Comparison of ENCODE assay signal across 8 cellular contexts in genomic region chr10:114458955-114459354, GRCh38. TPM values are rescaled to one million over a fixed set of nuclear protein-coding genes. Genes with fewer than 3 reads are reported as not detected.
DNase-seq lines count a peak whose midpoint lies in the region; ATAC-seq, FAIRE-seq and TF ChIP-seq lines count a peak whose summit lies in the region.
"Had no signal": no experiment of that assay in that cellular context is flagged by ENCODE, and none has a peak within 500 bp of the region (broad histone marks: within the 10 kb centered on the region; RNA-seq: fewer than 3 reads in every experiment).

No MANE protein-coding gene starts in this region.

- H3K4me1 ChIP-seq in GM23338 (ENCODE audit: insufficient read depth) (no peaks in the 10 kb centered on the region), Panc1 (ENCODE audit: control insufficient read depth, insufficient read depth, low read length) (no peaks in the 10 kb centered on the region), endothelial cell of umbilical vein (ENCODE audit: control insufficient read depth, extremely low read depth, insufficient read depth, low read length) (no peaks in the 10 kb centered on the region), osteoblast (ENCODE audit: insufficient read depth, low read length) (no peaks in the 10 kb centered on the region)

- no peaks in the 10 kb centered on the region for H3F3A ChIP-seq in GM23338 (replicated peaks; ENCODE audit: low read depth)

- in situ Hi-C loops in Panc1 (cut with HindIII; ENCODE audit: low pct_unique_long_range_greater_than_20kb, low sequenced_read_pairs), result no loop called here

- H3K9ac ChIP-seq in endothelial cell of umbilical vein (replicated peaks; ENCODE audit: extremely low read depth, insufficient read depth, low read length), result no peak overlapping the region

- DNase-seq in EL, result peak; percentile 44
- peak; percentile 85 for DNase-seq in GM23338 (ENCODE audit: low spot score)
- DNase-seq in Panc1 (ENCODE audit: low read depth, low spot score), result no peak
- DNase-seq in endothelial cell of umbilical vein (ENCODE audit: low read depth, low spot score), result peak; percentile 39
- DNase-seq in osteoblast (ENCODE audit: insufficient read length, low spot score, missing footprints), result no peak
- DNase-seq in NCI-H2171 (lab: John Stamatoyannopoulos, UW), result no peak
- no peak for DNase-seq in HCEC 1CT

- ATAC-seq in GM23338 (peak; percentile 97), Panc1 (peak; percentile 82)

- dilution Hi-C loops in endothelial cell of umbilical vein (cut with MboI; ENCODE audit: extremely low pct_ligation_motif_present, low sequenced_read_pairs), result no loop called here

- no peaks in the 10 kb centered on the region for H3K9me3 Mint-ChIP-seq in GM23338
- H3K9me3 Mint-ChIP-seq: T-cell had no signal

- H3K4me3 Mint-ChIP-seq in GM23338, result no peak overlapping the region
- H3K4me3 Mint-ChIP-seq: T-cell had no signal

- H3K27ac Mint-ChIP-seq in GM23338, result no peak overlapping the region
- H3K27ac Mint-ChIP-seq: T-cell had no signal

- TF ChIP-seq POLR2A in endothelial cell of umbilical vein (IDR thresholded peaks at IDR 0.05; ENCODE audit: low read depth, low read length), result no peak

- peaks cover 10% of the 10 kb centered on the region; the same call in 2 of the 3 replicates for H3K36me3 Mint-ChIP-seq in GM23338 (ENCODE audit: low read depth)

- FAIRE-seq in endothelial cell of umbilical vein (lab: Jason Lieb, UNC), result peak; percentile 28

- peaks cover 5% of the 10 kb centered on the region; the same call in 2 of the 3 replicates for H3K4me1 Mint-ChIP-seq in GM23338

- H3K4me2 ChIP-seq in GM23338, result no peak overlapping the region
- H3K4me2 ChIP-seq in endothelial cell of umbilical vein (ENCODE audit: insufficient read depth, low read length), result no peak overlapping the region
- no peak overlapping the region for H3K4me2 ChIP-seq in osteoblast (ENCODE audit: insufficient read depth, low read length)

- intact Hi-C loops in Panc1 (cut with micrococcal nuclease; ENCODE audit: unreplicated experiment) (no loop called here), endothelial cell of umbilical vein (cut with micrococcal nuclease) (loop anchor here (1.0 kb wide), 1 partner anchor 155 kb away; no protein-coding TSS in a partner anchor)

- H3K9me1 ChIP-seq in endothelial cell of umbilical vein (replicated peaks; ENCODE audit: control insufficient read depth, extremely low read depth, insufficient read depth, low read length), result no peaks in the 10 kb centered on the region

- H3K27me3 ChIP-seq in GM23338 (ENCODE audit: insufficient read depth) (no peaks in the 10 kb centered on the region), Panc1 (ENCODE audit: control insufficient read depth, insufficient read depth, low read length) (no peaks in the 10 kb centered on the region), endothelial cell of umbilical vein (ENCODE audit: control insufficient read depth in 2 of 2, insufficient read depth in 2 of 2, low read length in 2 of 2) (no peaks in the 10 kb centered on the region), osteoblast (ENCODE audit: insufficient read depth, low read length) (no peaks in the 10 kb centered on the region)

- H3K36me3 ChIP-seq in GM23338 (ENCODE audit: insufficient read depth) (no peaks in the 10 kb centered on the region), Panc1 (ENCODE audit: control insufficient read depth, insufficient read depth, low read length) (peaks cover 5% of the 10 kb centered on the region; the same call in 1 of the 2 replicates), endothelial cell of umbilical vein (ENCODE audit: control insufficient read depth in 2 of 2, extremely low read depth in 1 of 2, insufficient read depth in 2 of 2, low read length in 2 of 2) (peaks cover 0 to 25% of the 10 kb centered on the region in 2 experiments), osteoblast (ENCODE audit: insufficient read depth, low read length) (no peaks in the 10 kb centered on the region)

- TF ChIP-seq CTCF in GM23338 (conservative IDR thresholded peaks at IDR 0.05; ENCODE audit: low read depth in 2 of 2) (peak; percentile 88 to 90), Panc1 (IDR thresholded peaks at IDR 0.05) (peak; percentile 76), endothelial cell of umbilical vein (IDR thresholded peaks at IDR 0.05; ENCODE audit: extremely low read depth in 1 of 2, insufficient read depth in 1 of 2, low read depth in 1 of 2, low read length in 2 of 2) (peak; percentile 32 to 37), osteoblast (IDR thresholded peaks at IDR 0.05; ENCODE audit: extremely low read depth, low read depth, low read length) (peak; percentile 19)

- no peaks in the 10 kb centered on the region for H3K9me2 ChIP-seq in GM23338 (ENCODE audit: insufficient read depth)

- no peak overlapping the region for H3K27ac ChIP-seq in GM23338 (ENCODE audit: low read depth)
- no peak overlapping the region for H3K27ac ChIP-seq in Panc1 (ENCODE audit: low read length)
- H3K27ac ChIP-seq in endothelial cell of umbilical vein (ENCODE audit: insufficient read depth, low read depth, low read length), result no peak overlapping the region
- H3K27ac ChIP-seq in osteoblast (ENCODE audit: low read depth, low read length), result no peak overlapping the region

- H4K20me1 ChIP-seq in GM23338 (replicated peaks; ENCODE audit: insufficient read depth) (no peaks in the 10 kb centered on the region), endothelial cell of umbilical vein (replicated peaks; ENCODE audit: control insufficient read depth, extremely low read depth, insufficient read depth, low read length) (no peaks in the 10 kb centered on the region), osteoblast (ENCODE audit: insufficient read depth, low read length) (no peaks in the 10 kb centered on the region)

- H3K4me3 ChIP-seq in GM23338, result no peak overlapping the region
- H3K4me3 ChIP-seq in Panc1 (ENCODE audit: low read depth in 2 of 2, low read length in 2 of 2), result no peak overlapping the region
- H3K4me3 ChIP-seq in endothelial cell of umbilical vein (replicated peaks in 1 of 3; ENCODE audit: insufficient read depth in 1 of 3, low read depth in 1 of 3, low read length in 3 of 3), result no peak overlapping the region
- H3K4me3 ChIP-seq in osteoblast (ENCODE audit: insufficient read depth, low read length), result no peak overlapping the region

- H3K79me2 ChIP-seq in GM23338 (replicated peaks; ENCODE audit: insufficient read depth) (no peaks in the 10 kb centered on the region), endothelial cell of umbilical vein (ENCODE audit: control insufficient read depth, insufficient read depth, low read length) (no peaks in the 10 kb centered on the region), osteoblast (ENCODE audit: insufficient read depth, low read length) (no peaks in the 10 kb centered on the region)

- H3K9me3 ChIP-seq in Panc1 (ENCODE audit: control insufficient read depth, insufficient read depth, low read depth, low read length) (no peaks in the 10 kb centered on the region), endothelial cell of umbilical vein (replicated peaks; ENCODE audit: control insufficient read depth, insufficient read depth, low read length) (no peaks in the 10 kb centered on the region), osteoblast (ENCODE audit: low read depth, low read length) (no peaks in the 10 kb centered on the region)

- POLR2A ChIA-PET in Panc1 (lab: Charles Lee) (no interaction called here), endothelial cell of umbilical vein (lab: Charles Lee) (no interaction called here)

- no peaks in the 10 kb centered on the region for H3K27me3 Mint-ChIP-seq in GM23338 (ENCODE audit: insufficient read depth, low read depth, poor library complexity)
- H3K27me3 Mint-ChIP-seq: T-cell had no signal

- no peak overlapping the region; the same call in 1 of the 2 replicates for H2AFZ ChIP-seq in GM23338
- H2AFZ ChIP-seq in endothelial cell of umbilical vein (ENCODE audit: low read depth, low read length), result no peak overlapping the region
- no peak overlapping the region for H2AFZ ChIP-seq in osteoblast (ENCODE audit: low read length)

- CTCF ChIA-PET in Panc1 (lab: Charles Lee), result interaction anchor here (1.9 kb wide), 1 partner anchor 155 kb away, joined by 9 read pairs; no protein-coding TSS in a partner anchor
- CTCF ChIA-PET in endothelial cell of umbilical vein (lab: Charles Lee), result interaction anchor here (0.6 to 12.2 kb wide), 15 partner anchors 10 to 169 kb away, joined by 3 to 124 read pairs (median 5); no protein-coding TSS in a partner anchor

- BruUV-seq in Panc1 (replicated peaks; lab: Mats Ljungman, UMichigan), result no TSS peak
- no TSS peak for BruUV-seq in endothelial cell of umbilical vein (replicated peaks; lab: Mats Ljungman, UMichigan)

TF ChIP-seq in endothelial cell of umbilical vein, 7 proteins besides CTCF, POLR2A, EP300 and RAD21:
- no peak for TF ChIP-seq EZH2 (IDR thresholded peaks at IDR 0.05; ENCODE audit: borderline replicate concordance, low read depth, low read length, severe bottlenecking)
- TF ChIP-seq MYC (IDR thresholded peaks at IDR 0.05; ENCODE audit: low read depth, low read length), result no peak
- no peak for TF ChIP-seq POLR2AphosphoS5 (IDR thresholded peaks at IDR 0.05; ENCODE audit: insufficient read depth, low read depth, low read length)
- TF ChIP-seq MAX (IDR thresholded peaks at IDR 0.05; ENCODE audit: insufficient read depth, insufficient read length), result no peak
- no peak for TF ChIP-seq JUN (IDR thresholded peaks at IDR 0.05; ENCODE audit: borderline replicate concordance, insufficient read depth, insufficient read length, low read depth)
- no peak for TF ChIP-seq FOS (IDR thresholded peaks at IDR 0.05; ENCODE audit: borderline replicate concordance, insufficient read depth, low read length)
- TF ChIP-seq GATA2 (IDR thresholded peaks at IDR 0.05; ENCODE audit: insufficient read depth, insufficient read length, low read depth, low read length), result no peak

RNA-seq across cellular contexts. Expression of gene AFAP1L2, which starts 54.7 kb away (rescaled TPM):
- 6.5 and 7.3 TPM in 2 replicates for total RNA-seq in GM23338 (2014; rRNA removed; shearing (Covaris generic))
- polyA plus RNA-seq in GM23338 (2016; fragmentation: Nextera tagmentation; extraction: Ambion mirVana), result 2.3 TPM in 2 replicates
- 170 TPM for total RNA-seq in Panc1 (2021; ENCODE audit: unreplicated experiment)
- polyA plus RNA-seq in Panc1 (2012; ENCODE audit: insufficient read length), result 113 TPM
- 1.6 and 4.1 TPM in 2 replicates for total RNA-seq in endothelial cell of umbilical vein
- 0.53 and 0.90 TPM in 2 replicates for polyA plus RNA-seq in endothelial cell of umbilical vein
- polyA plus RNA-seq in endothelial cell of umbilical vein (2011; cell fraction: cytosol; rRNA removed), result 0.52 and 0.63 TPM in 2 replicates
- polyA plus RNA-seq in endothelial cell of umbilical vein (2011; cell fraction: nucleus; rRNA removed), result 2.1 and 2.2 TPM in 2 replicates
- polyA plus RNA-seq in endothelial cell of umbilical vein (2012), result 0.05 TPM in 2 replicates
- polyA minus RNA-seq in endothelial cell of umbilical vein, result 0.59 and 0.75 TPM in 2 replicates
- not detected for polyA minus RNA-seq in endothelial cell of umbilical vein (2011; cell fraction: cytosol; rRNA and poly(A)+ RNA removed)
- 0.91 and 1.2 TPM in 2 replicates for polyA minus RNA-seq in endothelial cell of umbilical vein (2011; cell fraction: nucleus; rRNA and poly(A)+ RNA removed)
- total RNA-seq in osteoblast, result 0.36 TPM in 1 of 2 replicates, not detected in the other

Comparison
In these comparisons a context has a peak if more than half of its experiments do, and no peak if none do; other contexts are left out.
1. DNase-seq: peak in EL (single experiment), GM23338 (single experiment) and endothelial cell of umbilical vein (single experiment); none in Panc1 (single experiment), osteoblast (single experiment), NCI-H2171 (single experiment) and HCEC 1CT (single experiment).
2. CTCF ChIP-seq: peak in every context shown above with its lines; median percentile 89 in GM23338; 76 in Panc1; 34 in endothelial cell of umbilical vein; 19 in osteoblast.
3. RNA of gene AFAP1L2, which starts 54.7 kb away (total RNA-seq): 170 TPM in Panc1 (single experiment); 6.5 to 7.3 TPM in GM23338, 1.6 to 4.1 TPM in endothelial cell of umbilical vein and 0.36 TPM in osteoblast; every median in the first group is over 10 times any median in the second.